ENCODE assay signal across 8 cellular contexts in genomic region chr19:44808463-44809371, GRCh38. TPM values are rescaled to one million over a fixed set of nuclear protein-coding genes. Genes with fewer than 3 reads are reported as not detected.
DNase-seq lines count a peak whose midpoint lies in the region; ATAC-seq, FAIRE-seq and TF ChIP-seq lines count a peak whose summit lies in the region.

Gene BCAM (plus strand): TSS chr19:44809103. CDS start chr19:44809125, 22 bp downstream.

- peaks cover 22% of the 10 kb centered on the region for H3K4me1 ChIP-seq in iPS-18a (ENCODE audit: control insufficient read depth, low read depth, low read length)

- intact Hi-C loops in Calu3 (cut with micrococcal nuclease; ENCODE audit: unreplicated experiment), result no loop called here

- H3K27ac ChIP-seq in iPS-18a (ENCODE audit: low read length), result peak within 1 kb of the TSS; percentile 65

- no peaks in the 10 kb centered on the region for H3K9me3 ChIP-seq in iPS-18a (ENCODE audit: control insufficient read depth, low read depth, low read length)

- H3K27me3 ChIP-seq in bronchial epithelial cell (ENCODE audit: control insufficient read depth, insufficient read depth, low read length) (no peaks in the 10 kb centered on the region), iPS-18a (ENCODE audit: control insufficient read depth, insufficient read depth, low read length) (peaks cover 30% of the 10 kb centered on the region)

- TF ChIP-seq CTCF in Calu3 (IDR thresholded peaks at IDR 0.05; ENCODE audit: unreplicated experiment) (no peak), bronchial epithelial cell (IDR thresholded peaks at IDR 0.05; ENCODE audit: insufficient read depth, low read length, severe bottlenecking) (no peak), retinal pigment epithelial cell (conservative IDR thresholded peaks at IDR 0.05; ENCODE audit: low read depth, low read length) (no peak)

- H3K4me1 Mint-ChIP-seq in Calu3 (ENCODE audit: low read depth, unreplicated experiment), result peaks cover 22% of the 10 kb centered on the region

- BruUV-seq in Calu3 (replicated peaks; lab: Mats Ljungman, UMichigan), result no TSS peak

- peak within 1 kb of the TSS; percentile 86 for H3K27ac Mint-ChIP-seq in Calu3 (ENCODE audit: unreplicated experiment)

- H3K36me3 ChIP-seq in bronchial epithelial cell (ENCODE audit: control insufficient read depth, insufficient read depth, low read length) (peaks cover 14% of the 10 kb centered on the region), iPS-18a (ENCODE audit: control insufficient read depth, low read depth, low read length) (peaks cover 3% of the 10 kb centered on the region)

- peak within 1 kb of the TSS; percentile 74 for H3K4me3 Mint-ChIP-seq in Calu3 (ENCODE audit: low read depth, unreplicated experiment)

- CTCF ChIA-PET in Calu3 (lab: Charles Lee), result interaction anchor here (1.0 to 1.5 kb wide), 4 partner anchors 34 to 119 kb away, joined by 3 to 4 read pairs (median 4); partner anchors contain the start of gene NECTIN2

- H3K27me3 Mint-ChIP-seq in Calu3 (ENCODE audit: unreplicated experiment), result no peaks in the 10 kb centered on the region

- H3K9ac ChIP-seq in iPS-18a (ENCODE audit: low read length), result peak within 1 kb of the TSS; percentile 65

- no peaks in the 10 kb centered on the region for H3K9me3 Mint-ChIP-seq in Calu3 (ENCODE audit: low read depth, unreplicated experiment)

- DNase-seq in Calu3 (peak; percentile 74), NCI-H2196 (lab: John Stamatoyannopoulos, UW; ENCODE audit: unreplicated experiment) (peak; percentile 83), bronchial epithelial cell (ENCODE audit: low read depth) (no peak), retinal pigment epithelial cell (ENCODE audit: low read depth) (no peak), cerebellar nuclear complex (lab: John Stamatoyannopoulos, UW) (no peak)

- H3K36me3 Mint-ChIP-seq in Calu3 (ENCODE audit: insufficient read depth, unreplicated experiment), result peaks cover 50% of the 10 kb centered on the region

- H3K4me3 ChIP-seq in bronchial epithelial cell (ENCODE audit: low read depth, low read length) (peak within 1 kb of the TSS; percentile 58), iPS-18a (ENCODE audit: low read length) (peak within 1 kb of the TSS; percentile 76), retinal pigment epithelial cell (ENCODE audit: low read length) (peak within 1 kb of the TSS; percentile 61)

- no peak for FAIRE-seq in bronchial epithelial cell (lab: Jason Lieb, UNC)

- ATAC-seq in HG02610 (IDR thresholded peaks at IDR 0.05; ENCODE audit: unreplicated experiment), result no peak
- no peak for ATAC-seq in GM21619 (IDR thresholded peaks at IDR 0.05; ENCODE audit: unreplicated experiment)

RNA-seq across cellular contexts. Expression of gene BCAM, which starts in this region (rescaled TPM):
- 30.0 and 31.2 TPM in 2 replicates for total RNA-seq in Calu3 (2022)
- total RNA-seq in bronchial epithelial cell, result 16.6 and 35.8 TPM in 2 replicates

Comparison
In these comparisons a context has a peak if more than half of its experiments do, and no peak if none do; other contexts are left out.
1. DNase-seq: peak in Calu3 (single experiment) and NCI-H2196 (single experiment); none in bronchial epithelial cell (single experiment), retinal pigment epithelial cell (single experiment) and cerebellar nuclear complex (0 of 2).
2. Peak in every context shown above with its lines, with median percentiles within 50 percentile points of each other: H3K4me3 ChIP-seq.